Comparison of ENCODE assay signal across 6 cellular contexts in genomic region chrX:49042581-49043219, GRCh38. TPM values are rescaled to one million over a fixed set of nuclear protein-coding genes. Genes with fewer than 3 reads are reported as not detected.
DNase-seq lines count a peak whose midpoint lies in the region; ATAC-seq lines count a peak whose summit lies in the region.

No MANE protein-coding gene starts in this region.

- peaks cover 2 to 10% (median 6%) of the 10 kb centered on the region in 3 donors for H3K27me3 Mint-ChIP-seq in immature natural killer cell (ENCODE audit: low read depth in 3 of 3)

- peaks cover 39 to 40% of the 10 kb centered on the region in 2 donors for H3K4me1 Mint-ChIP-seq in immature natural killer cell

- H3K27ac Mint-ChIP-seq in immature natural killer cell: peak overlapping the region; percentile 87 to 97 (median 92)

- peak overlapping the region; percentile 81 for H3K4me3 ChIP-seq in SK-N-MC

- peak overlapping the region; percentile 86 for H3K9ac ChIP-seq in SK-N-MC (ENCODE audit: insufficient read length)

- peaks cover 18% of the 10 kb centered on the region for H3K36me3 ChIP-seq in SK-N-MC (ENCODE audit: insufficient read depth, low read length)

- no peaks in the 10 kb centered on the region for H3K9me3 ChIP-seq in SK-N-MC (ENCODE audit: low read depth, low read length)

- DNase-seq in SK-N-MC (ENCODE audit: low read depth, low spot score): no peak
- DNase-seq in immature natural killer cell: no peak
- no peak for DNase-seq in Kasumi-1 (lab: John Stamatoyannopoulos, UW)
- no peak for DNase-seq in NCI-H2107 (lab: John Stamatoyannopoulos, UW)

- no peaks in the 10 kb centered on the region for H3K9me3 Mint-ChIP-seq in immature natural killer cell

- peak; percentile 2 for ATAC-seq in GM19372 (IDR thresholded peaks at IDR 0.05; ENCODE audit: low read depth, unreplicated experiment)
- no peak for ATAC-seq in HG03571 (IDR thresholded peaks at IDR 0.05; ENCODE audit: unreplicated experiment)

- peak overlapping the region; percentile 74 for H3K27ac ChIP-seq in SK-N-MC

- peaks cover 0 to 4% (median 0%) of the 10 kb centered on the region in 3 donors for H3K36me3 Mint-ChIP-seq in immature natural killer cell

- peak overlapping the region; percentile 82 to 88 (median 86) for H3K4me3 Mint-ChIP-seq in immature natural killer cell

RNA-seq across cellular contexts. Expression of gene TFE3, which starts 0.5 kb away (rescaled TPM):
- 1 to 10 TPM; 1.1 to 9.0 (median 4.2) TPM for polyA plus RNA-seq in immature natural killer cell

RNA-seq across cellular contexts. Expression of gene CCDC120, which starts 16.1 kb away (rescaled TPM):
- 1 to 10 TPM in 1 of 3 donors, under 1 TPM in 2; 0.49 to 1.3 (median 0.50) TPM for polyA plus RNA-seq in immature natural killer cell

RNA-seq across cellular contexts. Expression of gene PRAF2, which starts 31.1 kb away (rescaled TPM):
- 10 to 100 TPM; 27.7 to 66.4 (median 36.3) TPM for polyA plus RNA-seq in immature natural killer cell

RNA-seq across cellular contexts. Expression of gene WDR45, which starts 37.0 kb away (rescaled TPM):
- polyA plus RNA-seq in immature natural killer cell: 100 to 1,000 TPM; 104 to 105 (median 104) TPM

RNA-seq across cellular contexts. Expression of gene GRIPAP1, which starts 40.6 kb away (rescaled TPM):
- 10 to 100 TPM in 1 of 3 donors, 1 to 10 TPM in 1, under 1 TPM in 1; 0.62 to 19.8 (median 7.7) TPM for polyA plus RNA-seq in immature natural killer cell
